In genomic region chr5:158525663-158526062, GRCh38 we compare ENCODE assay signal across 29 cellular contexts.
"Had no signal": no experiment of that assay in that cellular context is flagged by ENCODE, and none has a peak within 500 bp of the region (broad histone marks: within the 10 kb centered on the region; RNA-seq: fewer than 3 reads in every experiment).

No MANE protein-coding gene starts in this region.

- H3K36me3 Mint-ChIP-seq: activated naive CD4-positive, alpha-beta T cell treated with anti-CD3 and anti-CD28 coated beads, Interleukin-2, amount 10 ng/mL, durations not matched to agents 7 days and 5 days; activated naive CD4-positive, alpha-beta T cell treated with anti-CD3 and anti-CD28 coated beads, Interleukin-2, amount 50 U/mL, for 72 hours; activated naive CD8-positive, alpha-beta T cell treated with anti-CD3 and anti-CD28 coated beads, Interleukin-2, amount 10 ng/mL, durations not matched to agents 7 days and 5 days; brain; WTC11 had no signal

- H3K4me3 Mint-ChIP-seq: activated CD4-positive, alpha-beta memory T cell treated with anti-CD3 and anti-CD28 coated beads, Interleukin-2, amount 10 ng/mL, durations not matched to agents 7 days and 5 days; activated CD4-positive, alpha-beta T cell treated with anti-CD3 and anti-CD28 coated beads, Interleukin-2, amount 10 ng/mL, durations not matched to agents 7 days and 5 days; activated naive CD4-positive, alpha-beta T cell treated with anti-CD3 and anti-CD28 coated beads, Interleukin-2, amount 10 ng/mL, durations not matched to agents 7 days and 5 days; activated naive CD8-positive, alpha-beta T cell treated with anti-CD3 and anti-CD28 coated beads, Interleukin-2, amount 10 ng/mL, durations not matched to agents 7 days and 5 days; activated T-cell treated with anti-CD3 and anti-CD28 coated beads, Interleukin-2, amount 50 U/mL, for 24 hours; activated T-cell treated with anti-CD3 and anti-CD28 coated beads, Interleukin-2, amount 50 U/mL, for 72 hours; brain; WTC11 had no signal

- H3K27me3 Mint-ChIP-seq: activated CD4-positive, alpha-beta memory T cell treated with anti-CD3 and anti-CD28 coated beads, Interleukin-2, amount 10 ng/mL, durations not matched to agents 7 days and 5 days; activated CD4-positive, alpha-beta T cell treated with anti-CD3 and anti-CD28 coated beads, Interleukin-2, amount 10 ng/mL, durations not matched to agents 7 days and 5 days; activated naive CD4-positive, alpha-beta T cell treated with anti-CD3 and anti-CD28 coated beads, Interleukin-2, amount 10 ng/mL, durations not matched to agents 7 days and 5 days; activated naive CD8-positive, alpha-beta T cell treated with anti-CD3 and anti-CD28 coated beads, Interleukin-2, amount 10 ng/mL, durations not matched to agents 7 days and 5 days; brain had no signal

- H3K9me3 ChIP-seq: ascending aorta, breast epithelium, colonic mucosa, heart left ventricle had no signal

- H3K27ac ChIP-seq: ascending aorta, breast epithelium, cardiac muscle cell, colonic mucosa, epithelial cell of prostate, foreskin keratinocyte, heart left ventricle, VCaP had no signal

- H3K4me1 ChIP-seq: breast epithelium, colonic mucosa, foreskin keratinocyte had no signal

- H3K36me3 ChIP-seq: ascending aorta, breast epithelium, cardiac muscle cell, colonic mucosa, heart left ventricle had no signal

- H3K27ac Mint-ChIP-seq: activated CD4-positive, alpha-beta memory T cell treated with anti-CD3 and anti-CD28 coated beads, Interleukin-2, amount 10 ng/mL, durations not matched to agents 7 days and 5 days; activated CD4-positive, alpha-beta T cell treated with anti-CD3 and anti-CD28 coated beads, Interleukin-2, amount 10 ng/mL, durations not matched to agents 7 days and 5 days; activated naive CD4-positive, alpha-beta T cell treated with anti-CD3 and anti-CD28 coated beads, Interleukin-2, amount 10 ng/mL, durations not matched to agents 7 days and 5 days; activated naive CD4-positive, alpha-beta T cell treated with anti-CD3 and anti-CD28 coated beads, Interleukin-2, amount 50 U/mL, for 72 hours; activated naive CD8-positive, alpha-beta T cell treated with anti-CD3 and anti-CD28 coated beads, Interleukin-2, amount 10 ng/mL, durations not matched to agents 7 days and 5 days; activated T-cell treated with anti-CD3 and anti-CD28 coated beads, Interleukin-2, amount 50 U/mL, for 24 hours; activated T-cell treated with anti-CD3 and anti-CD28 coated beads, Interleukin-2, amount 50 U/mL, for 72 hours; brain; WTC11 had no signal

- ATAC-seq: activated naive CD4-positive, alpha-beta T cell treated with anti-CD3 and anti-CD28 coated beads, Interleukin-2, amount 50 U/mL, for 72 hours; activated T-cell treated with anti-CD3 and anti-CD28 coated beads, Interleukin-2, amount 50 U/mL, for 72 hours; foreskin keratinocyte; heart left ventricle; WTC11 had no signal

- H3K4me3 ChIP-seq: ascending aorta, breast epithelium, cardiac muscle cell, colonic mucosa, heart left ventricle had no signal

- H3K4me1 Mint-ChIP-seq: activated CD4-positive, alpha-beta memory T cell treated with anti-CD3 and anti-CD28 coated beads, Interleukin-2, amount 10 ng/mL, durations not matched to agents 7 days and 5 days; activated CD4-positive, alpha-beta T cell treated with anti-CD3 and anti-CD28 coated beads, Interleukin-2, amount 10 ng/mL, durations not matched to agents 7 days and 5 days; activated naive CD4-positive, alpha-beta T cell treated with anti-CD3 and anti-CD28 coated beads, Interleukin-2, amount 10 ng/mL, durations not matched to agents 7 days and 5 days; activated naive CD8-positive, alpha-beta T cell treated with anti-CD3 and anti-CD28 coated beads, Interleukin-2, amount 10 ng/mL, durations not matched to agents 7 days and 5 days had no signal

- H3K9me3 Mint-ChIP-seq: activated CD4-positive, alpha-beta memory T cell treated with anti-CD3 and anti-CD28 coated beads, Interleukin-2, amount 10 ng/mL, durations not matched to agents 7 days and 5 days; activated CD4-positive, alpha-beta T cell treated with anti-CD3 and anti-CD28 coated beads, Interleukin-2, amount 10 ng/mL, durations not matched to agents 7 days and 5 days; activated naive CD4-positive, alpha-beta T cell treated with anti-CD3 and anti-CD28 coated beads, Interleukin-2, amount 10 ng/mL, durations not matched to agents 7 days and 5 days; activated naive CD4-positive, alpha-beta T cell treated with anti-CD3 and anti-CD28 coated beads, Interleukin-2, amount 50 U/mL, for 72 hours; activated naive CD8-positive, alpha-beta T cell treated with anti-CD3 and anti-CD28 coated beads, Interleukin-2, amount 10 ng/mL, durations not matched to agents 7 days and 5 days; activated T-cell treated with anti-CD3 and anti-CD28 coated beads, Interleukin-2, amount 50 U/mL, for 24 hours; WTC11 had no signal

- DNase-seq: activated CD4-positive, alpha-beta memory T cell treated with anti-CD3 and anti-CD28 coated beads, Interleukin-2, amount 10 ng/mL, durations not matched to agents 7 days and 5 days; activated CD4-positive, alpha-beta T cell treated with anti-CD3 and anti-CD28 coated beads for 1 hour; activated CD4-positive, alpha-beta T cell treated with anti-CD3 and anti-CD28 coated beads for 4 hours; activated CD4-positive, alpha-beta T cell treated with anti-CD3 and anti-CD28 coated beads, Interleukin-2, amount 10 ng/mL, durations not matched to agents 7 days and 5 days; activated CD4-positive, alpha-beta T cell treated with anti-CD3 and anti-CD28 coated beads, Interleukin-2, amount 50 U/mL, for 4 hours; activated CD8-positive, alpha-beta memory T cell treated with anti-CD3 and anti-CD28 coated beads, Interleukin-2, amount 50 U/mL, for 48 hours; activated gamma-delta T cell; activated naive CD4-positive, alpha-beta T cell; activated naive CD4-positive, alpha-beta T cell treated with anti-CD3 and anti-CD28 coated beads, Interleukin-2, amount 10 ng/mL, durations not matched to agents 7 days and 5 days; activated naive CD8-positive, alpha-beta T cell treated with anti-CD3 and anti-CD28 coated beads, Interleukin-2, amount 10 ng/mL, durations not matched to agents 7 days and 5 days; activated T-cell treated with anti-CD3 and anti-CD28 coated beads for 4 hours; activated T-cell treated with anti-CD3 and anti-CD28 coated beads, Interleukin-2, amount 50 U/mL, for 24 hours; activated T-cell treated with anti-CD3 and anti-CD28 coated beads, Interleukin-2, amount 50 U/mL, for 72 hours; central memory CD4-positive, alpha-beta T cell; cerebellar nuclear complex; colonic mucosa; effector CD8-positive, alpha-beta T cell; foreskin keratinocyte; glutamatergic neuron; heart left ventricle; T-helper 2 cell had no signal

- H3K27me3 ChIP-seq: ascending aorta, breast epithelium, cardiac muscle cell, colonic mucosa, foreskin keratinocyte, heart left ventricle had no signal
